Comparison of ENCODE assay signal across 7 cellular contexts in the genomic region with DNA sequence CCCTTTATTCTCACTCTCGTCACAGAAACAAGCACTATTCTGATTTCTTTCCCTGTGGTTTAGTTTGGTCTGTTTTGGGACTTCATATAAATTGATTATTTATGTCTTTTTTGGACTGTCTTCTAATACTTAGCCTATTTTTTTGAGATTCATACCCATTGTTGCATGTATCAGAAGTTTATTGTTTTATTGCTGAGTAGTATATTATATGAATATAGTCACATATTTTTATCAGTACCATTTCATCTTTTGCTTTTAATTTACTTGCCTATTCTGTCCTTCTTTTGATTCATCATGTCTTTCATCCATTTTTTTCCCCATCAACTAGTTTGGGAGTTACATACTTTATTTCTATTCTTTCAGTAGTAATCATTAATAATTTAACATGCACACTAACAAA.
"Had no signal": no experiment of that assay in that cellular context is flagged by ENCODE, and none has a peak within 500 bp of the region (broad histone marks: within the 10 kb centered on the region; RNA-seq: fewer than 3 reads in every experiment).

No MANE protein-coding gene starts in this region.

- ATAC-seq: HepG2 had no signal

- FAIRE-seq: HepG2, HTR-8/SVneo had no signal

- H3K27ac ChIP-seq: HL-60, KMS-11 had no signal

- DNase-seq: IMR-90, KBM-7, KG1 had no signal

- H3K4me2 ChIP-seq: KMS-11 had no signal

- H3K9ac ChIP-seq: KMS-11 had no signal
